In the genomic region with DNA sequence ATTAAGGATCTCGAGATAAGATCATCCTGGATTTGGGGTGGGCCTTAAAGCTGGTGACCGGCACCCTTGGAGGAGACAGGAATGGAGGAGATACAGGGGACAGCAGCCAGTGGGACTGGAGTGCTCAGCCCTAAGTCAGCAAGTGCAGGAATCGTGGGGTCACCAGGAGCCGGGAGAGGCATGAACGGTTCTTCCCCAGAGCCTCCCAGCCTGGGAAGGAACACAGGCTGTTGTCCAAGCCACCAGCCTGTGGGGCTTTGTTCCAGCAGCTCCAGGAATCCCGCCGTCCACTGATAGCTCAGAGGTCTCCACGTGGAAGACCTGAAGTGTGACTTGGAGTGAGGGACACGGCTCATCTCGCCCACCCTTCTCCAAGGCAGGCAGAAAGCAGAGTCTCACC, we compare ENCODE assay signal across 2 cellular contexts.
TF ChIP-seq lines count a peak whose summit lies in the region.

No MANE protein-coding gene starts in this region.

TF ChIP-seq in HepG2, 621 proteins besides CTCF, POLR2A, EP300 and RAD21:
- TF ChIP-seq TERF1 (CRISPR knock-in tag; IDR thresholded peaks at IDR 0.05) (no peak), ZNF557 (CRISPR knock-in tag; IDR thresholded peaks at IDR 0.05) (no peak)
TF ChIP-seq in HepG2: peak in this region for 0.

TF ChIP-seq in H1, 55 proteins besides CTCF, POLR2A, EP300 and RAD21:
- no peak for TF ChIP-seq SIN3A (conservative IDR thresholded peaks at IDR 0.05 in 1 of 2, IDR thresholded peaks at IDR 0.05 in 1 of 2; ENCODE audit: low read depth in 1 of 2, low read length in 2 of 2)
- no peak for TF ChIP-seq SRF (IDR thresholded peaks at IDR 0.05; ENCODE audit: low read depth, low read length)
- TF ChIP-seq SIX5 (IDR thresholded peaks at IDR 0.05; ENCODE audit: low read depth, low read length): no peak
TF ChIP-seq in H1: peak in this region for 0.
